Comparison of ENCODE assay signal across 13 cellular contexts in the genomic region with DNA sequence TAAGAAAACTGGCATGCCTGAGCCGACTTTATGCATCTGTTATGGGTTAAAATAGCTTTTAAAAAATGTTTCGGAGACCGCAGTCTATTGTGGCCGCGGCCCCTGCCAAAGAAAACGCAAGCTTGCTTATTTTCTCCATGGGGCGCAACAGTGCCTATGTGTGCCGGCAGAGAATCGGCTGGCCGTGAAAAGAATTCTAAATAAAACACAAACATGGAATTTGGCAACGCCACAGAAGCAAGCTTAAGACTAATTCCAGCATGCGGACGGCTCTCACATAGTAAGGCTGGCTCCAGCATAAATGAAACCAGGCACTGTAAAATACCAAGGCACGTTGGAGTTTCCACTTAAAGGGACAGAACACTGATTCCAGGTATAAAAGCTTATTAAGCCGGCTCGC. TPM values are rescaled to one million over a fixed set of nuclear protein-coding genes. Genes with fewer than 3 reads are reported as not detected.
DNase-seq lines count a peak whose midpoint lies in the region; ATAC-seq and TF ChIP-seq lines count a peak whose summit lies in the region.
"Had no signal": no experiment of that assay in that cellular context is flagged by ENCODE, and none has a peak within 500 bp of the region (broad histone marks: within the 10 kb centered on the region; RNA-seq: fewer than 3 reads in every experiment).

No MANE protein-coding gene starts in this region.

- POLR2A ChIA-PET in activated CD4-positive, alpha-beta T cell treated with anti-CD3 and anti-CD28 coated beads, Interleukin-2, amount 10 ng/mL, durations not matched to agents 7 days and 5 days (lab: Charles Lee): no interaction called here

- H3K9me3 Mint-ChIP-seq in activated CD4-positive, alpha-beta T cell treated with anti-CD3 and anti-CD28 coated beads, Interleukin-2, amount 10 ng/mL, durations not matched to agents 7 days and 5 days: no peaks in the 10 kb centered on the region
- H3K9me3 Mint-ChIP-seq in activated naive CD8-positive, alpha-beta T cell (ENCODE audit: low read depth): no peaks in the 10 kb centered on the region
- no peaks in the 10 kb centered on the region for H3K9me3 Mint-ChIP-seq in stimulated activated effector memory CD8-positive, alpha-beta T cell treated with anti-CD3 and anti-CD28 coated beads, Interleukin-12 subunit alpha, Interleukin-12 subunit beta, amount 100 ng/mL, for 72 hours

- H3K4me1 Mint-ChIP-seq in activated CD4-positive, alpha-beta T cell treated with anti-CD3 and anti-CD28 coated beads, Interleukin-2, amount 10 ng/mL, durations not matched to agents 7 days and 5 days: peaks cover 94% of the 10 kb centered on the region
- peaks cover 90% of the 10 kb centered on the region for H3K4me1 Mint-ChIP-seq in activated naive CD8-positive, alpha-beta T cell (ENCODE audit: low read depth)
- peaks cover 97% of the 10 kb centered on the region for H3K4me1 Mint-ChIP-seq in stimulated activated effector memory CD8-positive, alpha-beta T cell treated with anti-CD3 and anti-CD28 coated beads, Interleukin-12 subunit alpha, Interleukin-12 subunit beta, amount 100 ng/mL, for 72 hours

- CTCF ChIA-PET in activated CD4-positive, alpha-beta T cell treated with anti-CD3 and anti-CD28 coated beads, Interleukin-2, amount 10 ng/mL, durations not matched to agents 7 days and 5 days (lab: Charles Lee): interaction anchor here (0.5 to 2.9 kb wide), 12 partner anchors 9 to 51 kb away, joined by 3 to 17 read pairs (median 6); no protein-coding TSS in a partner anchor

- peak overlapping the region; percentile 76 for H3K27ac Mint-ChIP-seq in activated CD4-positive, alpha-beta T cell treated with anti-CD3 and anti-CD28 coated beads, Interleukin-2, amount 10 ng/mL, durations not matched to agents 7 days and 5 days
- peak overlapping the region; percentile 92 for H3K27ac Mint-ChIP-seq in activated naive CD8-positive, alpha-beta T cell
- peak overlapping the region; percentile 26 for H3K27ac Mint-ChIP-seq in stimulated activated effector memory CD8-positive, alpha-beta T cell treated with anti-CD3 and anti-CD28 coated beads, Interleukin-12 subunit alpha, Interleukin-12 subunit beta, amount 100 ng/mL, for 72 hours

- H3K4me3 Mint-ChIP-seq in activated CD4-positive, alpha-beta T cell treated with anti-CD3 and anti-CD28 coated beads, Interleukin-2, amount 10 ng/mL, durations not matched to agents 7 days and 5 days: peak overlapping the region; percentile 49
- H3K4me3 Mint-ChIP-seq in activated naive CD8-positive, alpha-beta T cell: peak overlapping the region; percentile 89
- peak overlapping the region; percentile 42 for H3K4me3 Mint-ChIP-seq in stimulated activated effector memory CD8-positive, alpha-beta T cell treated with anti-CD3 and anti-CD28 coated beads, Interleukin-12 subunit alpha, Interleukin-12 subunit beta, amount 100 ng/mL, for 72 hours

- TF ChIP-seq CTCF in fibroblast of villous mesenchyme (IDR thresholded peaks at IDR 0.05; ENCODE audit: insufficient read depth, low read depth, low read length): no peak

- H3K36me3 Mint-ChIP-seq in activated CD4-positive, alpha-beta T cell treated with anti-CD3 and anti-CD28 coated beads, Interleukin-2, amount 10 ng/mL, durations not matched to agents 7 days and 5 days (ENCODE audit: low read depth): peaks cover 68% of the 10 kb centered on the region
- peaks cover 3% of the 10 kb centered on the region for H3K36me3 Mint-ChIP-seq in activated naive CD8-positive, alpha-beta T cell
- peaks cover 68% of the 10 kb centered on the region for H3K36me3 Mint-ChIP-seq in stimulated activated effector memory CD8-positive, alpha-beta T cell treated with anti-CD3 and anti-CD28 coated beads, Interleukin-12 subunit alpha, Interleukin-12 subunit beta, amount 100 ng/mL, for 72 hours

- H3K27me3 Mint-ChIP-seq in activated CD4-positive, alpha-beta T cell treated with anti-CD3 and anti-CD28 coated beads, Interleukin-2, amount 10 ng/mL, durations not matched to agents 7 days and 5 days: no peaks in the 10 kb centered on the region
- H3K27me3 Mint-ChIP-seq in activated naive CD8-positive, alpha-beta T cell: no peaks in the 10 kb centered on the region

- H3K4me3 ChIP-seq in fibroblast of villous mesenchyme (ENCODE audit: low read depth, low read length): no peak overlapping the region

- no peak for DNase-seq in activated CD4-positive, alpha-beta T cell treated with anti-CD3 and anti-CD28 coated beads, Interleukin-2, amount 10 ng/mL, durations not matched to agents 7 days and 5 days
- DNase-seq in activated CD4-positive, alpha-beta T cell treated with anti-CD3 and anti-CD28 coated beads for 4 hours: no peak
- DNase-seq in fibroblast of villous mesenchyme (ENCODE audit: low read depth): peak; percentile 12
- DNase-seq in stimulated activated effector memory CD8-positive, alpha-beta T cell treated with anti-CD3 and anti-CD28 coated beads, Interleukin-12 subunit alpha, Interleukin-12 subunit beta, amount 100 ng/mL, for 72 hours (ENCODE audit: low spot score in 2 of 2): no peak
- no peak for DNase-seq in NCI-H2081 treated with DMSO at 0.1 percent for 48 hours (lab: John Stamatoyannopoulos, UW)
- no peak for DNase-seq in EL
- no peak for DNase-seq in left colon
- DNase-seq: BE2C, dermis blood vessel endothelial cell, HCEC 1CT, left cardiac atrium had no signal

- intact Hi-C loops in left colon (cut with DNase I, micrococcal nuclease): no loop called here

- ATAC-seq in stimulated activated effector memory CD8-positive, alpha-beta T cell treated with anti-CD3 and anti-CD28 coated beads, Interleukin-12 subunit alpha, Interleukin-12 subunit beta, amount 100 ng/mL, for 72 hours: no peak
- ATAC-seq in left colon: no peak

RNA-seq across cellular contexts. Expression of gene BCL11B, which starts 56.7 kb away (rescaled TPM):
- 100 to 1,000 TPM; 115 to 116 TPM for total RNA-seq in activated CD4-positive, alpha-beta T cell treated with anti-CD3 and anti-CD28 coated beads, Interleukin-2, amount 10 ng/mL, durations not matched to agents 7 days and 5 days
- total RNA-seq in fibroblast of villous mesenchyme (not detected in 2 replicates), left colon (1 to 10 TPM; 3.7 to 5.1 TPM)
- total RNA-seq: NCI-H460 had no signal

Comparison
In these comparisons a context has a peak if more than half of its experiments do, and no peak if none do; other contexts are left out.
1. H3K27ac Mint-ChIP-seq: peak in every context shown above with its lines; median percentile 92 in activated naive CD8-positive, alpha-beta T cell; 76 in activated CD4-positive, alpha-beta T cell treated with anti-CD3 and anti-CD28 coated beads, Interleukin-2, amount 10 ng/mL, durations not matched to agents 7 days and 5 days; 26 in stimulated activated effector memory CD8-positive, alpha-beta T cell treated with anti-CD3 and anti-CD28 coated beads, Interleukin-12 subunit alpha, Interleukin-12 subunit beta, amount 100 ng/mL, for 72 hours.
2. RNA of gene BCL11B, which starts 56.7 kb away (total RNA-seq): 115 to 116 TPM in activated CD4-positive, alpha-beta T cell treated with anti-CD3 and anti-CD28 coated beads, Interleukin-2, amount 10 ng/mL, durations not matched to agents 7 days and 5 days; 3.7 to 5.1 TPM in left colon and not detected in fibroblast of villous mesenchyme; every median in the first group is over 10 times any median in the second.
3. Peak in every context shown above with its lines, with median percentiles within 50 percentile points of each other: H3K4me3 Mint-ChIP-seq.